ENCODE assay signal across 26 cellular contexts in the genomic region with DNA sequence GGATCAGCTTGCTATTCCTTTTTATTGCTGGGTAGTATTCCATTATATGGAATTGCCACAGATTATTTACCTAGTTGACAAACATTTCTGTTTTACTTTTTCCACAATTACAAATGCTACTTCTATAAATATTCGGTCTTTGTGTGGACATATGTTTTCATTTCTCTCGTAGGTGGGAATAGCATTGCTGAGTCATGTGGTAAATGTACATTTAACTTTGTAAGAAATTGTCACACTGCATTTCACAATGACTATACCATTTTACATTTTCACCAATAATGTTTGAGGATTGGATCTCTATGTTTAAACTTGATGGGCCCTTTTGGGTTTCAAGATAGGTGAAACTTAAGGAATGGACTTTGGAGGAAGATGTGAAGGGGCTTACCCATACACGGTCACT. TPM values are rescaled to one million over a fixed set of nuclear protein-coding genes. Genes with fewer than 3 reads are reported as not detected.
A peak's percentile ranks its signal among the peaks of the same experiment; 100 is the strongest.
DNase-seq lines count a peak whose midpoint lies in the region; ATAC-seq and TF ChIP-seq lines count a peak whose summit lies in the region.
"Had no signal": no experiment of that assay in that cellular context is flagged by ENCODE, and none has a peak within 500 bp of the region (broad histone marks: within the 10 kb centered on the region; RNA-seq: fewer than 3 reads in every experiment).

No MANE protein-coding gene starts in this region.

- ATAC-seq in GM21529 (IDR thresholded peaks at IDR 0.05; ENCODE audit: unreplicated experiment) (no peak), GM19397 (IDR thresholded peaks at IDR 0.05; ENCODE audit: unreplicated experiment) (no peak), GM21717 (IDR thresholded peaks at IDR 0.05; ENCODE audit: unreplicated experiment) (no peak)
- ATAC-seq: activated CD4-positive, alpha-beta T cell treated with anti-CD3 and anti-CD28 coated beads for 36 hours; HCT116; left lung; Right ventricle myocardium inferior had no signal

- no peaks in the 10 kb centered on the region for H4K20me1 ChIP-seq in mammary epithelial cell (ENCODE audit: insufficient read depth, low read length)

- H3K4me3 ChIP-seq in mammary epithelial cell (replicated peaks in 1 of 3; ENCODE audit: insufficient read depth in 1 of 3, low read depth in 2 of 3, low read length in 3 of 3) (no peak overlapping the region), brain microvascular endothelial cell (ENCODE audit: low read depth, low read length) (no peak overlapping the region)
- H3K4me3 ChIP-seq: left lung, spleen had no signal

- in situ Hi-C loops in mammary epithelial cell (cut with MboI; ENCODE audit: low sequenced_read_pairs in 2 of 2) (no loop called here), brain microvascular endothelial cell (cut with HindIII; ENCODE audit: low pct_ligation_motif_present, low sequenced_read_pairs) (no loop called here)

- 82% methylated on average over 3 of the region's 3 CpGs for WGBS in mammary epithelial cell (ENCODE audit: low coverage, missing lambda C conversion rate)

- DNase-seq in MCF 10A (ENCODE audit: unreplicated experiment) (peak; percentile 34), mammary epithelial cell (no peak), brain microvascular endothelial cell (no peak), nephron progenitor cell (no peak)
- DNase-seq in activated CD4-positive, alpha-beta T cell treated with anti-CD3 and anti-CD28 coated beads, Interleukin-2, amount 50 U/mL, for 1 hour: no peak
- DNase-seq: activated CD4-positive, alpha-beta T cell treated with anti-CD3 and anti-CD28 coated beads for 36 hours; activated effector memory CD4-positive, alpha-beta T cell treated with Interleukin-2 at 50 U/mL for 16 hours; CD8-positive, alpha-beta memory T cell; dermis blood vessel endothelial cell; DMS 273 treated with DMSO at 0.1 percent for 48 hours; left lung; naive B cell; NCI-H1417 treated with DMSO at 0.1 percent for 48 hours; NCI-H2081; NCI-H774; spleen; stimulated activated CD4-positive, alpha-beta T cell treated with anti-CD3 and anti-CD28 coated beads, Interleukin-2, amount 100 ng/mL, for 48 hours had no signal

- H3K27ac Mint-ChIP-seq in MCF 10A (ENCODE audit: low read depth, unreplicated experiment): peak overlapping the region; percentile 54
- peak overlapping the region; percentile 18 for H3K27ac Mint-ChIP-seq in nephron progenitor cell
- H3K27ac Mint-ChIP-seq: activated CD4-positive, alpha-beta T cell treated with anti-CD3 and anti-CD28 coated beads for 36 hours; activated naive CD8-positive, alpha-beta T cell; CD8-positive, alpha-beta memory T cell; naive B cell; T-helper 2 cell treated with Interferon-gamma antibody and Interleukin-4, amounts not matched to agents 5 μg/mL and 100 μg/mL, for 36 hours had no signal

- H3K9me3 ChIP-seq in mammary epithelial cell (replicated peaks; ENCODE audit: insufficient read depth, low read length): no peaks in the 10 kb centered on the region
- H3K9me3 ChIP-seq: left lung, spleen had no signal

- no peak overlapping the region for H3K4me2 ChIP-seq in mammary epithelial cell (ENCODE audit: insufficient read depth, low read depth, low read length)
- H3K4me2 ChIP-seq: KMS-11 had no signal

- POLR2A ChIA-PET in MCF 10A (lab: Yijun Ruan, JAX): no interaction called here

- peaks cover 97% of the 10 kb centered on the region for H3K79me2 ChIP-seq in mammary epithelial cell (ENCODE audit: insufficient read depth, low read length)

- H3K9ac ChIP-seq in mammary epithelial cell (ENCODE audit: insufficient read depth, low read length): no peak overlapping the region
- H3K9ac ChIP-seq: KMS-11 had no signal

- H3K27me3 ChIP-seq in mammary epithelial cell (ENCODE audit: insufficient read depth, low read length) (no peaks in the 10 kb centered on the region), brain microvascular endothelial cell (replicated peaks) (no peaks in the 10 kb centered on the region)
- H3K27me3 ChIP-seq: left lung, spleen had no signal

- H3K36me3 ChIP-seq in mammary epithelial cell (ENCODE audit: insufficient read depth, low read length) (no peaks in the 10 kb centered on the region), brain microvascular endothelial cell (replicated peaks) (peaks cover 36% of the 10 kb centered on the region)
- H3K36me3 ChIP-seq: left lung, spleen had no signal

- H3K4me3 Mint-ChIP-seq in MCF 10A (ENCODE audit: unreplicated experiment): no peak overlapping the region
- no peak overlapping the region for H3K4me3 Mint-ChIP-seq in nephron progenitor cell
- H3K4me3 Mint-ChIP-seq: activated CD4-positive, alpha-beta T cell treated with anti-CD3 and anti-CD28 coated beads for 36 hours; activated naive CD8-positive, alpha-beta T cell; CD8-positive, alpha-beta memory T cell; central memory CD8-positive, alpha-beta T cell; naive B cell; T-helper 2 cell treated with Interferon-gamma antibody and Interleukin-4, amounts not matched to agents 5 μg/mL and 100 μg/mL, for 36 hours had no signal

- BruUV-seq in MCF 10A (replicated peaks; lab: Mats Ljungman, UMichigan) (no TSS peak), mammary epithelial cell (replicated peaks; lab: Mats Ljungman, UMichigan) (no TSS peak)

- H3K27ac ChIP-seq in mammary epithelial cell (ENCODE audit: insufficient read depth, low read depth, low read length): no peak overlapping the region
- H3K27ac ChIP-seq in brain microvascular endothelial cell: peak overlapping the region; percentile 91
- H3K27ac ChIP-seq: KMS-11, left lung had no signal

- intact Hi-C loops in MCF 10A (cut with micrococcal nuclease) (no loop called here), mammary epithelial cell (cut with micrococcal nuclease) (no loop called here)

- no peaks in the 10 kb centered on the region for H3K27me3 Mint-ChIP-seq in MCF 10A (ENCODE audit: insufficient read depth, unreplicated experiment)
- H3K27me3 Mint-ChIP-seq in nephron progenitor cell (ENCODE audit: low read depth, poor library complexity): no peaks in the 10 kb centered on the region
- H3K27me3 Mint-ChIP-seq: activated naive CD8-positive, alpha-beta T cell had no signal

- H2AFZ ChIP-seq in mammary epithelial cell (ENCODE audit: low read depth, low read length): no peak overlapping the region

- CTCF ChIA-PET in MCF 10A (lab: Yijun Ruan, JAX): interaction anchor here (0.7 kb wide), 1 partner anchor 20 kb away, joined by 4 read pairs; a partner anchor contains a TSS
- CTCF ChIA-PET in mammary epithelial cell (lab: Charles Lee; ENCODE audit: low non-redundant PET): no interaction called here

- H3K4me1 Mint-ChIP-seq in MCF 10A (ENCODE audit: insufficient read depth, unreplicated experiment) (peaks cover 7% of the 10 kb centered on the region), nephron progenitor cell (peaks cover 20% of the 10 kb centered on the region)
- H3K4me1 Mint-ChIP-seq: CD8-positive, alpha-beta memory T cell; central memory CD8-positive, alpha-beta T cell; naive B cell had no signal

- no peaks in the 10 kb centered on the region for H3K9me3 Mint-ChIP-seq in MCF 10A (ENCODE audit: unreplicated experiment)
- H3K9me3 Mint-ChIP-seq in nephron progenitor cell: no peaks in the 10 kb centered on the region
- H3K9me3 Mint-ChIP-seq: CD8-positive, alpha-beta memory T cell; central memory CD8-positive, alpha-beta T cell; T-helper 2 cell treated with Interferon-gamma antibody and Interleukin-4, amounts not matched to agents 5 μg/mL and 100 μg/mL, for 36 hours had no signal

- TF ChIP-seq CTCF in MCF 10A (IDR thresholded peaks at IDR 0.05; ENCODE audit: unreplicated experiment) (no peak), mammary epithelial cell (conservative IDR thresholded peaks at IDR 0.05 in 1 of 2, IDR thresholded peaks at IDR 0.05 in 1 of 2; ENCODE audit: extremely low read depth in 1 of 2, insufficient read depth in 1 of 2, low read depth in 1 of 2, low read length in 2 of 2) (no peak), brain microvascular endothelial cell (IDR thresholded peaks at IDR 0.05; ENCODE audit: low read depth, low read length, missing control alignments) (no peak), nephron progenitor cell (IDR thresholded peaks at IDR 0.05) (no peak)

- dilution Hi-C loops in mammary epithelial cell (cut with HindIII; ENCODE audit: low sequenced_read_pairs): no loop called here

- peaks cover 25% of the 10 kb centered on the region for H3K4me1 ChIP-seq in mammary epithelial cell (ENCODE audit: insufficient read depth, low read length)

- H3K36me3 Mint-ChIP-seq in MCF 10A (ENCODE audit: insufficient read depth, unreplicated experiment) (peaks cover 6% of the 10 kb centered on the region), nephron progenitor cell (ENCODE audit: low read depth) (peaks cover 34% of the 10 kb centered on the region)
- H3K36me3 Mint-ChIP-seq: activated naive CD8-positive, alpha-beta T cell; CD8-positive, alpha-beta memory T cell; naive B cell had no signal

RNA-seq across cellular contexts. Expression of a gene that starts 19.7 kb away (rescaled TPM):
- total RNA-seq in MCF 10A (2022) (47.6 and 47.9 TPM in 2 replicates), mammary epithelial cell (100 to 1,000 TPM; 114 to 184 TPM)
- 46.7 TPM for polyA plus RNA-seq in mammary epithelial cell
- 258 TPM for polyA minus RNA-seq in mammary epithelial cell
